ENCODE assay signal across 14 cellular contexts in the genomic region with DNA sequence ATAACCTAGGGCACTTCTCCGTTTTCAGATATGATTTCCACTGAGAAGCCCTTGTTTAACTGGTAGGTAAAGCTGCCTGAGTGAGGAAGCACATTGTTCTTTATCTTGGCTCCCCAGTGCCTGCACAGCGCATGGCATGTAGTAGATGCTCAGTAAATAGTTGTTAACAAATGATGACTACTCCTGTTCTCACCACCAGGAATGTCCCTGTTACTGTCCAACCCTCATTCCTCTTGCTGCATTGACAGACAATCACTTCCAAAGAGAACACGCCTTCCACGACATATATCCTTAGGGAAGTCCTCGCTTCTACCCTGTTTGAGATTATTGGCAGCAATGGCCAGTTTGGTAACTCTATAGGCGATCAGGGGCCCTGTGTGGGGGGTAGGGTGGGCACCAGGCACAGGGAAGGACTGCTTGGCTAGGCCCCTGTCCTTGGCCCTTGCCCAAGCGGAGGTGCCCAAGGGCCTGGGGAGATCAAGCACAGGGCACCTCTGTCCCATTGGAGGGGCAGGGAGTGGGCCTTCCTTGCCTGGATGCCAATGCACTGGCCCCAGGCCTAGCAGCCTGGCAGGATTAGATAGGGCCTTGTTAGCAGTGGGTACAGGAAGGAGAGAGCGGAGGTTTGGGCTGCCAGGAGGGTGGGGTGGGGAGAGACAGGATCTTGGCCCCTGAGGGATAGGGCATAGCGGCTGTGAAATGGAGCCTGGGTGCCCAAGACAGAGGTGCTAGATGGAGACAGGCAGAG. TPM values are rescaled to one million over a fixed set of nuclear protein-coding genes. Genes with fewer than 3 reads are reported as not detected.
DNase-seq lines count a peak whose midpoint lies in the region; ATAC-seq and TF ChIP-seq lines count a peak whose summit lies in the region.
"Had no signal": no experiment of that assay in that cellular context is flagged by ENCODE, and none has a peak within 500 bp of the region (broad histone marks: within the 10 kb centered on the region; RNA-seq: fewer than 3 reads in every experiment).

No MANE protein-coding gene starts in this region.

- H3K4me1 ChIP-seq in urinary bladder (ENCODE audit: insufficient read depth), result no peaks in the 10 kb centered on the region
- H3K4me1 ChIP-seq in CD4-positive, alpha-beta memory T cell (ENCODE audit: insufficient read depth, low read length), result peaks cover 9% of the 10 kb centered on the region

- no peak overlapping the region for H3K4me3 Mint-ChIP-seq in activated naive CD8-positive, alpha-beta T cell treated with anti-CD3 and anti-CD28 coated beads, Interleukin-2, amount 10 ng/mL, durations not matched to agents 7 days and 5 days
- no peak overlapping the region for H3K4me3 Mint-ChIP-seq in activated naive CD8-positive, alpha-beta T cell treated with anti-CD3 and anti-CD28 coated beads, Interleukin-2, amount 50 U/mL, for 24 hours
- H3K4me3 Mint-ChIP-seq in glutamatergic neuron (ENCODE audit: unreplicated experiment), result no peak overlapping the region
- H3K4me3 Mint-ChIP-seq in neural crest cell, result peak overlapping the region; percentile 86
- no peak overlapping the region for H3K4me3 Mint-ChIP-seq in CD4-positive, alpha-beta memory T cell
- no peak overlapping the region for H3K4me3 Mint-ChIP-seq in activated T-cell treated with anti-CD3 and anti-CD28 coated beads, Interleukin-2, amount 50 U/mL, for 24 hours
- H3K4me3 Mint-ChIP-seq: natural killer cell treated with Interleukin-12 subunit alpha and Interleukin-12 subunit beta and Interleukin-15 and Interleukin-18, amount 100 ng/mL, for 72 hours had no signal

- intact Hi-C loops in CD4-positive, alpha-beta memory T cell (cut with micrococcal nuclease), result no loop called here

- H3K27me3 Mint-ChIP-seq in activated naive CD8-positive, alpha-beta T cell treated with anti-CD3 and anti-CD28 coated beads, Interleukin-2, amount 10 ng/mL, durations not matched to agents 7 days and 5 days, result peaks cover 32% of the 10 kb centered on the region
- H3K27me3 Mint-ChIP-seq in activated naive CD8-positive, alpha-beta T cell treated with anti-CD3 and anti-CD28 coated beads, Interleukin-2, amount 50 U/mL, for 24 hours, result peaks cover 7% of the 10 kb centered on the region
- peaks cover 30% of the 10 kb centered on the region for H3K27me3 Mint-ChIP-seq in glutamatergic neuron (ENCODE audit: unreplicated experiment)
- H3K27me3 Mint-ChIP-seq in neural crest cell (ENCODE audit: low read depth), result peaks cover 40% of the 10 kb centered on the region
- H3K27me3 Mint-ChIP-seq in CD4-positive, alpha-beta memory T cell, result peaks cover 0 to 5% of the 10 kb centered on the region in 2 donors
- H3K27me3 Mint-ChIP-seq in activated T-cell treated with anti-CD3 and anti-CD28 coated beads, Interleukin-2, amount 50 U/mL, for 24 hours, result peaks cover 5% of the 10 kb centered on the region

- POLR2A ChIA-PET in activated naive CD8-positive, alpha-beta T cell treated with anti-CD3 and anti-CD28 coated beads, Interleukin-2, amount 10 ng/mL, durations not matched to agents 7 days and 5 days (lab: Charles Lee), result no interaction called here
- POLR2A ChIA-PET in CD4-positive, alpha-beta memory T cell (lab: Charles Lee; ENCODE audit: partially characterized antibody), result no interaction called here

- no peaks in the 10 kb centered on the region for H3K36me3 ChIP-seq in urinary bladder (ENCODE audit: insufficient read depth)
- no peaks in the 10 kb centered on the region for H3K36me3 ChIP-seq in CD4-positive, alpha-beta memory T cell (ENCODE audit: insufficient read depth, low read length)

- H3K27ac ChIP-seq in urinary bladder (ENCODE audit: low read depth), result peak overlapping the region; percentile 55
- no peak overlapping the region for H3K27ac ChIP-seq in CD4-positive, alpha-beta memory T cell (ENCODE audit: low read depth, low read length)
- H3K27ac ChIP-seq: KMS-11 had no signal

- H3K9me3 ChIP-seq in CD4-positive, alpha-beta memory T cell (ENCODE audit: control insufficient read depth in 1 of 2, low read length in 2 of 2), result no peaks in the 10 kb centered on the region

- H3K4me1 Mint-ChIP-seq in activated naive CD8-positive, alpha-beta T cell treated with anti-CD3 and anti-CD28 coated beads, Interleukin-2, amount 10 ng/mL, durations not matched to agents 7 days and 5 days, result peaks cover 16% of the 10 kb centered on the region
- peaks cover 12% of the 10 kb centered on the region for H3K4me1 Mint-ChIP-seq in activated naive CD8-positive, alpha-beta T cell treated with anti-CD3 and anti-CD28 coated beads, Interleukin-2, amount 50 U/mL, for 24 hours
- H3K4me1 Mint-ChIP-seq in glutamatergic neuron (ENCODE audit: low read depth, unreplicated experiment) (peaks cover 52% of the 10 kb centered on the region), neural crest cell (peaks cover 92% of the 10 kb centered on the region)
- H3K4me1 Mint-ChIP-seq in CD4-positive, alpha-beta memory T cell, result peaks cover 2 to 8% (median 3%) of the 10 kb centered on the region in 4 donors
- H3K4me1 Mint-ChIP-seq in activated T-cell treated with anti-CD3 and anti-CD28 coated beads, Interleukin-2, amount 50 U/mL, for 24 hours (ENCODE audit: low read depth), result peaks cover 7% of the 10 kb centered on the region

- no peaks in the 10 kb centered on the region for H3K36me3 Mint-ChIP-seq in activated naive CD8-positive, alpha-beta T cell treated with anti-CD3 and anti-CD28 coated beads, Interleukin-2, amount 10 ng/mL, durations not matched to agents 7 days and 5 days
- no peaks in the 10 kb centered on the region for H3K36me3 Mint-ChIP-seq in activated naive CD8-positive, alpha-beta T cell treated with anti-CD3 and anti-CD28 coated beads, Interleukin-2, amount 50 U/mL, for 24 hours (ENCODE audit: low read depth)
- peaks cover 11% of the 10 kb centered on the region for H3K36me3 Mint-ChIP-seq in glutamatergic neuron (ENCODE audit: unreplicated experiment)
- peaks cover 14% of the 10 kb centered on the region for H3K36me3 Mint-ChIP-seq in neural crest cell (ENCODE audit: low read depth)
- no peaks in the 10 kb centered on the region for H3K36me3 Mint-ChIP-seq in CD4-positive, alpha-beta memory T cell
- no peaks in the 10 kb centered on the region for H3K36me3 Mint-ChIP-seq in activated T-cell treated with anti-CD3 and anti-CD28 coated beads, Interleukin-2, amount 50 U/mL, for 24 hours (ENCODE audit: low read depth)
- H3K36me3 Mint-ChIP-seq: natural killer cell treated with Interleukin-12 subunit alpha and Interleukin-12 subunit beta and Interleukin-15 and Interleukin-18, amount 100 ng/mL, for 72 hours had no signal

- no peak overlapping the region for H3K4me3 ChIP-seq in urinary bladder (ENCODE audit: low read depth, low read length)
- H3K4me3 ChIP-seq in CD4-positive, alpha-beta memory T cell (ENCODE audit: low read length in 2 of 2), result no peak overlapping the region

- CTCF ChIA-PET in CD4-positive, alpha-beta memory T cell (lab: Charles Lee; ENCODE audit: partially characterized antibody), result interaction anchor here (1.6 kb wide), 1 partner anchor 12 kb away, joined by 3 read pairs; no protein-coding TSS in a partner anchor

- TF ChIP-seq CTCF in glutamatergic neuron (IDR thresholded peaks at IDR 0.05; ENCODE audit: partially characterized antibody, unreplicated experiment) (no peak), neural crest cell (conservative IDR thresholded peaks at IDR 0.05) (no peak)

- no peaks in the 10 kb centered on the region for H3K9me3 Mint-ChIP-seq in activated naive CD8-positive, alpha-beta T cell treated with anti-CD3 and anti-CD28 coated beads, Interleukin-2, amount 10 ng/mL, durations not matched to agents 7 days and 5 days
- H3K9me3 Mint-ChIP-seq in activated naive CD8-positive, alpha-beta T cell treated with anti-CD3 and anti-CD28 coated beads, Interleukin-2, amount 50 U/mL, for 24 hours, result no peaks in the 10 kb centered on the region
- H3K9me3 Mint-ChIP-seq in glutamatergic neuron (ENCODE audit: unreplicated experiment) (peaks cover 14% of the 10 kb centered on the region), neural crest cell (no peaks in the 10 kb centered on the region)
- H3K9me3 Mint-ChIP-seq in CD4-positive, alpha-beta memory T cell, result no peaks in the 10 kb centered on the region
- no peaks in the 10 kb centered on the region for H3K9me3 Mint-ChIP-seq in activated T-cell treated with anti-CD3 and anti-CD28 coated beads, Interleukin-2, amount 50 U/mL, for 24 hours
- H3K9me3 Mint-ChIP-seq: natural killer cell treated with Interleukin-12 subunit alpha and Interleukin-12 subunit beta and Interleukin-15 and Interleukin-18, amount 100 ng/mL, for 72 hours had no signal

- no peak for DNase-seq in activated naive CD8-positive, alpha-beta T cell treated with anti-CD3 and anti-CD28 coated beads, Interleukin-2, amount 10 ng/mL, durations not matched to agents 7 days and 5 days
- DNase-seq in activated naive CD8-positive, alpha-beta T cell treated with anti-CD3 and anti-CD28 coated beads, Interleukin-2, amount 50 U/mL, for 24 hours, result no peak
- DNase-seq in glutamatergic neuron (no peak), neural crest cell (ENCODE audit: low read depth, low spot score) (no peak)
- DNase-seq in CD4-positive, alpha-beta memory T cell, result no peak
- DNase-seq in activated T-cell treated with anti-CD3 and anti-CD28 coated beads, Interleukin-2, amount 50 U/mL, for 24 hours, result no peak
- DNase-seq: DND-41; stimulated activated CD4-positive, alpha-beta T cell treated with anti-CD3 and anti-CD28 coated beads, Interleukin-4, amount 100 ng/mL, for 1 hour had no signal

- no peaks in the 10 kb centered on the region for H3K27me3 ChIP-seq in CD4-positive, alpha-beta memory T cell (ENCODE audit: insufficient read depth, low read length)

- no peak for ATAC-seq in activated naive CD8-positive, alpha-beta T cell treated with anti-CD3 and anti-CD28 coated beads, Interleukin-2, amount 10 ng/mL, durations not matched to agents 7 days and 5 days (ENCODE audit: low read depth)
- no peak for ATAC-seq in activated naive CD8-positive, alpha-beta T cell treated with anti-CD3 and anti-CD28 coated beads, Interleukin-2, amount 50 U/mL, for 24 hours
- ATAC-seq in HG03378 (IDR thresholded peaks at IDR 0.05; ENCODE audit: unreplicated experiment), result no peak
- ATAC-seq: natural killer cell treated with Interleukin-12 subunit alpha and Interleukin-12 subunit beta and Interleukin-15 and Interleukin-18, amount 100 ng/mL, for 72 hours had no signal

- WGBS in urinary bladder, result 81% methylated on average over 9 of the region's 9 CpGs

- peak overlapping the region; percentile 16 for H3K27ac Mint-ChIP-seq in activated naive CD8-positive, alpha-beta T cell treated with anti-CD3 and anti-CD28 coated beads, Interleukin-2, amount 10 ng/mL, durations not matched to agents 7 days and 5 days
- H3K27ac Mint-ChIP-seq in activated naive CD8-positive, alpha-beta T cell treated with anti-CD3 and anti-CD28 coated beads, Interleukin-2, amount 50 U/mL, for 24 hours, result no peak overlapping the region
- H3K27ac Mint-ChIP-seq in glutamatergic neuron (ENCODE audit: unreplicated experiment) (peak overlapping the region; percentile 86), neural crest cell (ENCODE audit: unreplicated experiment) (peak overlapping the region; percentile 60)
- peak overlapping the region in 1 of 7 donors; percentile 37 for H3K27ac Mint-ChIP-seq in CD4-positive, alpha-beta memory T cell
- H3K27ac Mint-ChIP-seq in activated T-cell treated with anti-CD3 and anti-CD28 coated beads, Interleukin-2, amount 50 U/mL, for 24 hours, result no peak overlapping the region
- H3K27ac Mint-ChIP-seq: natural killer cell treated with Interleukin-12 subunit alpha and Interleukin-12 subunit beta and Interleukin-15 and Interleukin-18, amount 100 ng/mL, for 72 hours had no signal

RNA-seq across cellular contexts. Expression of a gene that starts 10.2 kb away (rescaled TPM):
- not detected for total RNA-seq in activated naive CD8-positive, alpha-beta T cell treated with anti-CD3 and anti-CD28 coated beads, Interleukin-2, amount 10 ng/mL, durations not matched to agents 7 days and 5 days
- 375 TPM for total RNA-seq in glutamatergic neuron (ENCODE audit: unreplicated experiment)
- total RNA-seq in neural crest cell, result 248 and 265 TPM in 2 replicates
- total RNA-seq in urinary bladder, result 35.7 TPM
- 38.2 TPM for polyA plus RNA-seq in urinary bladder
- total RNA-seq in CD4-positive, alpha-beta memory T cell, result not detected
- not detected for polyA plus RNA-seq in CD4-positive, alpha-beta memory T cell
- total RNA-seq: natural killer cell treated with Interleukin-12 subunit alpha and Interleukin-12 subunit beta and Interleukin-15 and Interleukin-18, amount 100 ng/mL, for 72 hours had no signal

RNA-seq across cellular contexts. Expression of a gene that starts 25.1 kb away (rescaled TPM):
- total RNA-seq in activated naive CD8-positive, alpha-beta T cell treated with anti-CD3 and anti-CD28 coated beads, Interleukin-2, amount 10 ng/mL, durations not matched to agents 7 days and 5 days, result not detected
- total RNA-seq in glutamatergic neuron (ENCODE audit: unreplicated experiment) (10.3 TPM), neural crest cell (2.4 and 3.1 TPM in 2 replicates), urinary bladder (0.48 TPM)
- polyA plus RNA-seq in urinary bladder, result 0.19 TPM
- total RNA-seq in CD4-positive, alpha-beta memory T cell, result not detected
- polyA plus RNA-seq in CD4-positive, alpha-beta memory T cell, result not detected
- total RNA-seq: dermis microvascular lymphatic vessel endothelial cell had no signal

RNA-seq across cellular contexts. Expression of a gene that starts 38.3 kb away (rescaled TPM):
- total RNA-seq in activated naive CD8-positive, alpha-beta T cell treated with anti-CD3 and anti-CD28 coated beads, Interleukin-2, amount 10 ng/mL, durations not matched to agents 7 days and 5 days, result under 1 TPM; 0.68 to 0.80 TPM
- total RNA-seq in glutamatergic neuron (ENCODE audit: unreplicated experiment) (2.4 TPM), neural crest cell (606 and 647 TPM in 2 replicates), urinary bladder (37.9 TPM)
- 25.3 TPM for polyA plus RNA-seq in urinary bladder
- under 1 TPM; 0.55 to 0.61 TPM for total RNA-seq in CD4-positive, alpha-beta memory T cell
- under 1 TPM in 1 of 2 donors, not detected in 1; 0.21 TPM for polyA plus RNA-seq in CD4-positive, alpha-beta memory T cell
- total RNA-seq: dermis microvascular lymphatic vessel endothelial cell had no signal

RNA-seq across cellular contexts. Expression of a gene that starts 47.8 kb away (rescaled TPM):
- total RNA-seq in activated naive CD8-positive, alpha-beta T cell treated with anti-CD3 and anti-CD28 coated beads, Interleukin-2, amount 10 ng/mL, durations not matched to agents 7 days and 5 days, result under 1 TPM in 1 of 2 experiments, not detected in 1; 0.17 TPM
- total RNA-seq in glutamatergic neuron (ENCODE audit: unreplicated experiment) (0.71 TPM), neural crest cell (0.70 and 0.91 TPM in 2 replicates), urinary bladder (not detected)
- polyA plus RNA-seq in urinary bladder, result 4.0 TPM
- total RNA-seq in CD4-positive, alpha-beta memory T cell, result not detected
- not detected for polyA plus RNA-seq in CD4-positive, alpha-beta memory T cell
- total RNA-seq: dermis microvascular lymphatic vessel endothelial cell; natural killer cell treated with Interleukin-12 subunit alpha and Interleukin-12 subunit beta and Interleukin-15 and Interleukin-18, amount 100 ng/mL, for 72 hours; RPMI7951 had no signal

Comparison
In these comparisons a context has a peak if more than half of its experiments do, and no peak if none do; other contexts are left out.
1. H3K27ac Mint-ChIP-seq: peak in activated naive CD8-positive, alpha-beta T cell treated with anti-CD3 and anti-CD28 coated beads, Interleukin-2, amount 10 ng/mL, durations not matched to agents 7 days and 5 days (single experiment), glutamatergic neuron (single experiment) and neural crest cell (single experiment); none in activated naive CD8-positive, alpha-beta T cell treated with anti-CD3 and anti-CD28 coated beads, Interleukin-2, amount 50 U/mL, for 24 hours (single experiment) and activated T-cell treated with anti-CD3 and anti-CD28 coated beads, Interleukin-2, amount 50 U/mL, for 24 hours (single experiment).
2. RNA of a gene that starts 10.2 kb away (total RNA-seq): 375 TPM in glutamatergic neuron (single experiment), 248 to 265 TPM in neural crest cell and 35.7 TPM in urinary bladder (single experiment); not detected in CD4-positive, alpha-beta memory T cell and not detected in activated naive CD8-positive, alpha-beta T cell treated with anti-CD3 and anti-CD28 coated beads, Interleukin-2, amount 10 ng/mL, durations not matched to agents 7 days and 5 days; every median in the first group is over 10 times any median in the second.
3. RNA of a gene that starts 38.3 kb away (total RNA-seq): 606 to 647 TPM in neural crest cell; 37.9 TPM in urinary bladder (single experiment), 2.4 TPM in glutamatergic neuron (single experiment), 0.68 to 0.80 TPM in activated naive CD8-positive, alpha-beta T cell treated with anti-CD3 and anti-CD28 coated beads, Interleukin-2, amount 10 ng/mL, durations not matched to agents 7 days and 5 days and 0.55 to 0.61 TPM in CD4-positive, alpha-beta memory T cell; every median in the first group is over 10 times any median in the second.